Comparison of ENCODE assay signal across 31 cellular contexts in the genomic region with DNA sequence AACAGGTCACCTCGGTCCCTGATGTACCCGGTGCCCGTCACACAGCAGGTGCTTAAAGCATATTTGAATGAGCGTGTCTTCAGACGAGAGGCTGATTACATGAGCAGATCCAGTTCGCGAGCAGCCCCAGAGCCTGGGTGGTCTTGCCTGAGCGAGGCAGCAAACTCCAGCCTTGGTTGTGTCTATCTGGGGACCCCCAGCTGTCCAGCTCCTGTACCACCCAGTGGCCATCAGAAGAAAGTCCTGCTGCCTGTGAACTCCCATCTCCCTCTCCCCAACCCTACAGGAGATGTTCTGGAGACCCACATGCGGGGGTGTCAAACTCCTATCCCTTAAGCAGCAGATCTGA.
"Had no signal": no experiment of that assay in that cellular context is flagged by ENCODE, and none has a peak within 500 bp of the region (broad histone marks: within the 10 kb centered on the region; RNA-seq: fewer than 3 reads in every experiment).

No MANE protein-coding gene starts in this region.

- DNase-seq: activated CD4-positive, alpha-beta T cell treated with anti-CD3 and anti-CD28 coated beads, Interleukin-2, amount 10 ng/mL, durations not matched to agents 24 days and 14 days; activated CD4-positive, alpha-beta T cell treated with anti-CD3 and anti-CD28 coated beads, Interleukin-2, amount 50 U/mL, for 4 hours; activated CD8-positive, alpha-beta T cell treated with anti-CD3 and anti-CD28 coated beads for 36 hours; activated gamma-delta T cell; activated naive CD4-positive, alpha-beta T cell treated with Interleukin-2 at 50 U/mL for 16 hours; activated naive CD8-positive, alpha-beta T cell treated with anti-CD3 and anti-CD28 coated beads, Interleukin-2, amount 10 ng/mL, durations not matched to agents 7 days and 5 days; activated T-cell treated with anti-CD3 and anti-CD28 coated beads, Interleukin-2, amount 50 U/mL, for 1 hour; activated T-cell treated with anti-CD3 and anti-CD28 coated beads, Interleukin-2, amount 50 U/mL, for 72 hours; amygdala; NCI-H1092 treated with DMSO at 0.1 percent for 48 hours; NCI-H1417; NCI-H146; NCI-H187; NCI-H2029 treated with DMSO at 0.1 percent for 48 hours; NCI-H2107; NCI-H2171; NCI-H510A; NCI-H526; NCI-H748 treated with DMSO at 0.1 percent for 48 hours; NK-92 treated with Interleukin-12 subunit alpha and Interleukin-12 subunit beta, amount 100 ng/mL, for 24 hours; PC-3; SHP77 treated with DMSO at 0.1 percent for 48 hours; SK-N-SH had no signal

- H3K36me3 Mint-ChIP-seq: activated naive CD4-positive, alpha-beta T cell treated with anti-CD3 and anti-CD28 coated beads, Interleukin-2, amount 50 U/mL, for 24 hours; activated naive CD8-positive, alpha-beta T cell treated with anti-CD3 and anti-CD28 coated beads, Interleukin-2, amount 10 ng/mL, durations not matched to agents 7 days and 5 days had no signal

- H3K4me1 Mint-ChIP-seq: activated CD4-positive, alpha-beta T cell treated with anti-CD3 and anti-CD28 coated beads, Interleukin-2, amount 10 ng/mL, durations not matched to agents 24 days and 14 days; activated naive CD4-positive, alpha-beta T cell treated with anti-CD3 and anti-CD28 coated beads, Interleukin-2, amount 50 U/mL, for 24 hours had no signal

- H3K9me3 Mint-ChIP-seq: activated CD4-positive, alpha-beta T cell treated with anti-CD3 and anti-CD28 coated beads, Interleukin-2, amount 10 ng/mL, durations not matched to agents 24 days and 14 days; activated CD8-positive, alpha-beta T cell treated with anti-CD3 and anti-CD28 coated beads for 36 hours; activated naive CD4-positive, alpha-beta T cell treated with anti-CD3 and anti-CD28 coated beads, Interleukin-2, amount 50 U/mL, for 24 hours; activated naive CD8-positive, alpha-beta T cell treated with anti-CD3 and anti-CD28 coated beads, Interleukin-2, amount 10 ng/mL, durations not matched to agents 7 days and 5 days; activated T-cell treated with anti-CD3 and anti-CD28 coated beads, Interleukin-2, amount 50 U/mL, for 72 hours; activated T-helper 2 cell treated with anti-CD3 and anti-CD28 coated beads, Interferon-gamma antibody, Interleukin-2, Interleukin-4, amounts not matched to agents 10 μg/mL and 5 μg/mL and 100 μg/mL, durations not matched to agents 14 hours and 24 hours and 36 hours; T-helper 1 cell treated with Interleukin-12 subunit alpha and Interleukin-12 subunit beta and Interleukin-4 antibody, amounts not matched to agents 30 μg/mL and 1 μg/mL, for 36 hours; T-helper 2 cell treated with Interferon-gamma antibody and Interleukin-4, amounts not matched to agents 5 μg/mL and 100 μg/mL, for 36 hours had no signal

- H3K27ac Mint-ChIP-seq: activated CD4-positive, alpha-beta T cell treated with anti-CD3 and anti-CD28 coated beads, Interleukin-2, amount 10 ng/mL, durations not matched to agents 24 days and 14 days; activated CD8-positive, alpha-beta T cell treated with anti-CD3 and anti-CD28 coated beads for 36 hours; activated naive CD4-positive, alpha-beta T cell treated with anti-CD3 and anti-CD28 coated beads, Interleukin-2, amount 50 U/mL, for 24 hours; activated naive CD8-positive, alpha-beta T cell treated with anti-CD3 and anti-CD28 coated beads, Interleukin-2, amount 10 ng/mL, durations not matched to agents 7 days and 5 days; activated T-cell treated with anti-CD3 and anti-CD28 coated beads, Interleukin-2, amount 50 U/mL, for 72 hours; activated T-helper 2 cell treated with anti-CD3 and anti-CD28 coated beads, Interferon-gamma antibody, Interleukin-2, Interleukin-4, amounts not matched to agents 10 μg/mL and 5 μg/mL and 100 μg/mL, durations not matched to agents 14 hours and 24 hours and 36 hours; T-helper 1 cell treated with Interleukin-12 subunit alpha and Interleukin-12 subunit beta and Interleukin-4 antibody, amounts not matched to agents 30 μg/mL and 1 μg/mL, for 36 hours; T-helper 2 cell treated with Interferon-gamma antibody and Interleukin-4, amounts not matched to agents 5 μg/mL and 100 μg/mL, for 36 hours had no signal

- H3K27me3 Mint-ChIP-seq: activated naive CD4-positive, alpha-beta T cell treated with anti-CD3 and anti-CD28 coated beads, Interleukin-2, amount 50 U/mL, for 24 hours had no signal

- H3K27me3 ChIP-seq: ascending aorta, Peyer's patch had no signal

- H3K4me3 ChIP-seq: ascending aorta, breast epithelium, Peyer's patch, SJSA1 had no signal

- H3K36me3 ChIP-seq: ascending aorta, breast epithelium, Peyer's patch, SJSA1 had no signal

- H3K4me3 Mint-ChIP-seq: activated CD4-positive, alpha-beta T cell treated with anti-CD3 and anti-CD28 coated beads, Interleukin-2, amount 10 ng/mL, durations not matched to agents 24 days and 14 days; activated CD8-positive, alpha-beta T cell treated with anti-CD3 and anti-CD28 coated beads for 36 hours; activated naive CD4-positive, alpha-beta T cell treated with anti-CD3 and anti-CD28 coated beads, Interleukin-2, amount 50 U/mL, for 24 hours; activated naive CD8-positive, alpha-beta T cell treated with anti-CD3 and anti-CD28 coated beads, Interleukin-2, amount 10 ng/mL, durations not matched to agents 7 days and 5 days; activated T-cell treated with anti-CD3 and anti-CD28 coated beads, Interleukin-2, amount 50 U/mL, for 72 hours; T-helper 1 cell treated with Interleukin-12 subunit alpha and Interleukin-12 subunit beta and Interleukin-4 antibody, amounts not matched to agents 30 μg/mL and 1 μg/mL, for 36 hours; T-helper 2 cell treated with Interferon-gamma antibody and Interleukin-4, amounts not matched to agents 5 μg/mL and 100 μg/mL, for 36 hours had no signal

- ATAC-seq: activated CD8-positive, alpha-beta T cell treated with anti-CD3 and anti-CD28 coated beads for 36 hours; activated T-cell treated with anti-CD3 and anti-CD28 coated beads, Interleukin-2, amount 50 U/mL, for 72 hours; PC-3 had no signal
